In genomic region chr2:94978917-94979316, GRCh38 we compare ENCODE assay signal across 10 cellular contexts. TPM values are rescaled to one million over a fixed set of nuclear protein-coding genes. Genes with fewer than 3 reads are reported as not detected.
"Had no signal": no experiment of that assay in that cellular context is flagged by ENCODE, and none has a peak within 500 bp of the region (broad histone marks: within the 10 kb centered on the region; RNA-seq: fewer than 3 reads in every experiment).

No MANE protein-coding gene starts in this region.

- H3K9ac ChIP-seq: KMS-11 had no signal

- H3K36me3 Mint-ChIP-seq: IgD-negative memory B cell had no signal

- H3K4me2 ChIP-seq: KMS-11 had no signal

- FAIRE-seq: HTR-8/SVneo, K562 had no signal

- H3K4me1 Mint-ChIP-seq: IgD-negative memory B cell had no signal

- H3K27ac ChIP-seq: HL-60, KMS-11 had no signal

- H3K4me3 Mint-ChIP-seq: IgD-negative memory B cell had no signal

- H3K4me3 ChIP-seq: K562 had no signal

- ATAC-seq: K562 had no signal

- DNase-seq: IMR-90, KBM-7, KG1 had no signal

RNA-seq across cellular contexts. Expression of gene MAL, which starts 46.6 kb away (rescaled TPM):
- total RNA-seq: HT-29, HT1080, IMR-90, K562 had no signal
- polyA plus RNA-seq: IMR-90, K562 had no signal
